Comparison of ENCODE assay signal across 22 cellular contexts in the genomic region with DNA sequence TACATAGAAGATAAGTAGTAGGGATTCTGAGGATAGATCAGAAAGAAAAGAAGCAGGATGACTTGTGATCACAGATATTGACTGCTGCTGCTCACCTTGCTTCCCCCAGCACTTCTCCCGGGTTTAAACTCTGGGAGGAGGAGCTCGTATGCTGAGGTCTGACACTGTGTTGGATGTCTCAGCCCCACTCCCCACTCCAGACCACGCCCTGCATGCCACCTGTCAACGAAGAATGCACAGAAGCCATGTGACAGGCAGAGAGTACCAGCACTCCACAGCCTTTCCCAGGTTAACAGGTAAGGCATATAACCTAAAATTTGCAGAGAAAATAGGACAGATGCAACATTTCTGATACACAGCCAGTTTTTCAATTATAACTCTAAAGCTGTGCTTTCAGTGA.
"Had no signal": no experiment of that assay in that cellular context is flagged by ENCODE, and none has a peak within 500 bp of the region (broad histone marks: within the 10 kb centered on the region; RNA-seq: fewer than 3 reads in every experiment).

No MANE protein-coding gene starts in this region.

- H3K27ac ChIP-seq: breast epithelium, gastroesophageal sphincter, heart right ventricle, right atrium auricular region, skin epidermis had no signal

- H3K9me3 ChIP-seq: breast epithelium, gastroesophageal sphincter, heart right ventricle, right atrium auricular region had no signal

- H3K4me3 Mint-ChIP-seq: effector memory CD8-positive, alpha-beta T cell; natural killer cell treated with Interleukin-12 subunit alpha and Interleukin-12 subunit beta and Interleukin-15 and Interleukin-18, amount 100 ng/mL, for 72 hours; T-cell had no signal

- H3K27me3 Mint-ChIP-seq: effector memory CD8-positive, alpha-beta T cell had no signal

- H3K27ac Mint-ChIP-seq: effector memory CD8-positive, alpha-beta T cell; natural killer cell treated with Interleukin-12 subunit alpha and Interleukin-12 subunit beta and Interleukin-15 and Interleukin-18, amount 100 ng/mL, for 72 hours; T-cell had no signal

- H3K4me3 ChIP-seq: breast epithelium, gastroesophageal sphincter, heart right ventricle, right atrium auricular region, skin epidermis had no signal

- H3K4me1 Mint-ChIP-seq: T-cell had no signal

- H3K36me3 ChIP-seq: breast epithelium, gastroesophageal sphincter, heart right ventricle, right atrium auricular region had no signal

- ATAC-seq: activated CD4-positive, CD25-positive, alpha-beta regulatory T cell treated with anti-CD3 and anti-CD28 coated beads, Interleukin-2, amount 50 U/mL, for 24 hours; effector memory CD8-positive, alpha-beta T cell; gastroesophageal sphincter; T-cell had no signal

- H3K27me3 ChIP-seq: breast epithelium, gastroesophageal sphincter, heart right ventricle, right atrium auricular region had no signal

- H3K9me3 Mint-ChIP-seq: natural killer cell treated with Interleukin-12 subunit alpha and Interleukin-12 subunit beta and Interleukin-15 and Interleukin-18, amount 100 ng/mL, for 72 hours had no signal

- H3K4me1 ChIP-seq: breast epithelium had no signal

- DNase-seq: activated CD4-positive, alpha-beta T cell treated with anti-CD3 and anti-CD28 coated beads, Interleukin-2, amount 50 U/mL, for 4 hours; activated naive CD4-positive, alpha-beta T cell treated with Interleukin-2 at 50 U/mL for 16 hours; activated T-cell treated with anti-CD3 and anti-CD28 coated beads for 4 hours; anterior cingulate cortex; dermis blood vessel endothelial cell; effector memory CD8-positive, alpha-beta T cell; heart right ventricle; nucleus accumbens; posterior cingulate gyrus; stimulated activated CD4-positive, alpha-beta T cell treated with anti-CD3 and anti-CD28 coated beads, Interleukin-4, amount 100 ng/mL, for 4 hours; stimulated activated CD8-positive, alpha-beta memory T cell treated with anti-CD3 and anti-CD28 coated beads, Interleukin-4, amount 100 ng/mL, for 48 hours; stimulated activated naive CD4-positive, alpha-beta T cell treated with Interleukin-2 at 50 U/mL for 16 hours; substantia nigra; T-cell; T-helper 9 cell; trophoblast cell had no signal

- H3K36me3 Mint-ChIP-seq: natural killer cell treated with Interleukin-12 subunit alpha and Interleukin-12 subunit beta and Interleukin-15 and Interleukin-18, amount 100 ng/mL, for 72 hours; T-cell had no signal
